In the genomic region with DNA sequence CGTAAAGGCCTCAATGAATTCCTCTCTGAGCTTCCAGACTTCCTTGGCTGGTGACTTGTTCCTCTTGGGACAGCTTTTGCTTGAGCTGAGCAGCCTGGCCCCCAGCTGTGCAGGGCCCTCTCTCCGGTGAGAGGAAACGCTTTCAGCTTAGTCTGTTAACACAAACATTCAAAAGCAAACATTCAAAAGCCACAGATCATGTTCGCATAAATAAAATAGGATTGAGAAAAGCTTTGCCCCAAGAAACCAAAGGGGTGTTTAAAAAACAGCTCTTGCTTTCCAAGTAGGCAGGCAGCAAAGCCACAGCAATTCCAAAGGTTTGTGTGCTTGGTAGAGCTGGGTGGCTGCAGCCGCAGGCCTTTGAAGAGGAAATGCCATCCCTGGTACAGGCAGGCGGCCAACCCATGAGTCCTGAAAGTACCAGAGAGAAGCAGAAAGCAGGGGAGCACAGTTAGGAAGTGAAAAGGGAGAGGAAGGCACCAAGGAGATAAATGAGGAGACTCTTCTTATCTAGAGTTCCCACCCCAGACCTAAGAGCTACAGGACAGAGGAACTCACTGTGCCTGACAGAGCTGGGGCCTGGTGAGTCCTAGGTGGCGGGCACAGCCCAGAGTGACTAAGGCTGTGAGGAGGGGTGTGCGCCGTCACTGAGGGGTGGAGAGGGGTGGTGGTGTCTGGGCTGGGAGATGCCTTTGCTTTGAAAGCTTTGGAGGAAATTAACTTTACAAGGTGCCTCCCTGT, we compare ENCODE assay signal across 9 cellular contexts. TPM values are rescaled to one million over a fixed set of nuclear protein-coding genes. Genes with fewer than 3 reads are reported as not detected.
DNase-seq lines count a peak whose midpoint lies in the region; ATAC-seq and TF ChIP-seq lines count a peak whose summit lies in the region.
"Had no signal": no experiment of that assay in that cellular context is flagged by ENCODE, and none has a peak within 500 bp of the region (broad histone marks: within the 10 kb centered on the region; RNA-seq: fewer than 3 reads in every experiment).

No MANE protein-coding gene starts in this region.

- H3K4me1 ChIP-seq in PC-3 (ENCODE audit: insufficient read depth, low read length) = peaks cover 34% of the 10 kb centered on the region
- H3K4me1 ChIP-seq: testis had no signal

- H3K79me2 ChIP-seq in PC-3 (ENCODE audit: low read length) = no peaks in the 10 kb centered on the region

- H3K9ac ChIP-seq in PC-3 (ENCODE audit: low read length) = peak overlapping the region; percentile 75

- DNase-seq in DMS153 (lab: John Stamatoyannopoulos, UW) = peak; percentile 67
- DNase-seq in PC-3 = peak; percentile 86
- no peak for DNase-seq in epithelial cell of proximal tubule (ENCODE audit: low read depth)
- DNase-seq in myocyte (ENCODE audit: low read depth) = peak; percentile 95
- DNase-seq in NOMO-1 treated with dmso at 0.1 percent for 144 hours (lab: John Stamatoyannopoulos, UW; ENCODE audit: unreplicated experiment) = no peak
- DNase-seq: testis had no signal

- peak overlapping the region; percentile 70 for H2AFZ ChIP-seq in PC-3 (ENCODE audit: low read length)

- intact Hi-C loops in PC-3 (cut with micrococcal nuclease) = loop anchor here (1.0 to 2.0 kb wide), 4 partner anchors 22 to 78 kb away; no protein-coding TSS in a partner anchor

- H4K20me1 ChIP-seq in PC-3 (ENCODE audit: low read length) = no peaks in the 10 kb centered on the region

- no peaks in the 10 kb centered on the region for H3K36me3 ChIP-seq in PC-3 (ENCODE audit: low read depth, low read length)

- H3K27me3 ChIP-seq in PC-3 (ENCODE audit: low read length) = no peaks in the 10 kb centered on the region
- H3K27me3 ChIP-seq: testis had no signal

- peaks cover 14% of the 10 kb centered on the region for H3F3A ChIP-seq in PC-3 (ENCODE audit: low read length, unreplicated experiment)

- H3K4me2 ChIP-seq in PC-3 (ENCODE audit: low read length) = peak overlapping the region; percentile 78

- TSS peak; percentile 71 for BruUV-seq in PC-3 (replicated peaks; lab: Mats Ljungman, UMichigan)

- H3K4me3 ChIP-seq in PC-3 (ENCODE audit: low read length) (peak overlapping the region; percentile 47), epithelial cell of proximal tubule (ENCODE audit: low read depth, low read length) (peak overlapping the region; percentile 13)
- H3K4me3 ChIP-seq: testis had no signal

- peak; percentile 94 for ATAC-seq in PC-3
- no peak for ATAC-seq in GM19035 (IDR thresholded peaks at IDR 0.05; ENCODE audit: unreplicated experiment)
- no peak for ATAC-seq in HG03432 (IDR thresholded peaks at IDR 0.05; ENCODE audit: unreplicated experiment)
- ATAC-seq in GM19467 (IDR thresholded peaks at IDR 0.05; ENCODE audit: unreplicated experiment) = no peak

- H3K27ac ChIP-seq in PC-3 (ENCODE audit: low read length) = peak overlapping the region; percentile 97
- H3K27ac ChIP-seq: testis had no signal

- CTCF ChIA-PET in PC-3 (lab: Charles Lee) = interaction anchor here (0.5 to 1.5 kb wide), 6 partner anchors 45 to 683 kb away, joined by 3 to 12 read pairs (median 4); a partner anchor contains a TSS

- no peaks in the 10 kb centered on the region for H3K9me3 ChIP-seq in PC-3 (ENCODE audit: low read length)
- H3K9me3 ChIP-seq: testis had no signal

- POLR2A ChIA-PET in PC-3 (lab: Charles Lee; ENCODE audit: unreplicated experiment) = interaction anchor here (0.5 to 2.3 kb wide), 14 partner anchors 19 to 1331 kb away, joined by 3 to 31 read pairs (median 6); a partner anchor contains a TSS

- no peaks in the 10 kb centered on the region for H3K9me2 ChIP-seq in PC-3 (replicated peaks; ENCODE audit: low read length)

- TF ChIP-seq CTCF in PC-3 (conservative IDR thresholded peaks at IDR 0.05; ENCODE audit: low read depth, low read length) (no peak), epithelial cell of proximal tubule (conservative IDR thresholded peaks at IDR 0.05; ENCODE audit: low read depth, low read length) (no peak)

RNA-seq across cellular contexts. Expression of a gene that starts 48.4 kb away (rescaled TPM):
- total RNA-seq in PC-3 (2014; rRNA removed) (85.4 and 123 TPM in 2 replicates), epithelial cell of proximal tubule (148 and 348 TPM in 2 replicates), myocyte (11.9 and 12.5 TPM in 2 replicates)
- polyA plus RNA-seq in myocyte (2012) = 296 TPM

Comparison
In these comparisons a context has a peak if more than half of its experiments do, and no peak if none do; other contexts are left out.
1. DNase-seq: peak in DMS153 (single experiment), PC-3 (single experiment) and myocyte (single experiment); none in epithelial cell of proximal tubule (single experiment) and NOMO-1 treated with dmso at 0.1 percent for 144 hours (single experiment).